ENCODE assay signal across 1 cellular context in genomic region chr2:172226244-172227061, GRCh38.
TF ChIP-seq lines count a peak whose summit lies in the region.

No MANE protein-coding gene starts in this region.

TF ChIP-seq in HepG2, 621 proteins besides CTCF, POLR2A, EP300 and RAD21 (continued from another document and continues in another):
- TF ChIP-seq GMEB1 (CRISPR knock-in tag; IDR thresholded peaks at IDR 0.05; ENCODE audit: borderline replicate concordance) = no peak
- TF ChIP-seq, protein P1, sequence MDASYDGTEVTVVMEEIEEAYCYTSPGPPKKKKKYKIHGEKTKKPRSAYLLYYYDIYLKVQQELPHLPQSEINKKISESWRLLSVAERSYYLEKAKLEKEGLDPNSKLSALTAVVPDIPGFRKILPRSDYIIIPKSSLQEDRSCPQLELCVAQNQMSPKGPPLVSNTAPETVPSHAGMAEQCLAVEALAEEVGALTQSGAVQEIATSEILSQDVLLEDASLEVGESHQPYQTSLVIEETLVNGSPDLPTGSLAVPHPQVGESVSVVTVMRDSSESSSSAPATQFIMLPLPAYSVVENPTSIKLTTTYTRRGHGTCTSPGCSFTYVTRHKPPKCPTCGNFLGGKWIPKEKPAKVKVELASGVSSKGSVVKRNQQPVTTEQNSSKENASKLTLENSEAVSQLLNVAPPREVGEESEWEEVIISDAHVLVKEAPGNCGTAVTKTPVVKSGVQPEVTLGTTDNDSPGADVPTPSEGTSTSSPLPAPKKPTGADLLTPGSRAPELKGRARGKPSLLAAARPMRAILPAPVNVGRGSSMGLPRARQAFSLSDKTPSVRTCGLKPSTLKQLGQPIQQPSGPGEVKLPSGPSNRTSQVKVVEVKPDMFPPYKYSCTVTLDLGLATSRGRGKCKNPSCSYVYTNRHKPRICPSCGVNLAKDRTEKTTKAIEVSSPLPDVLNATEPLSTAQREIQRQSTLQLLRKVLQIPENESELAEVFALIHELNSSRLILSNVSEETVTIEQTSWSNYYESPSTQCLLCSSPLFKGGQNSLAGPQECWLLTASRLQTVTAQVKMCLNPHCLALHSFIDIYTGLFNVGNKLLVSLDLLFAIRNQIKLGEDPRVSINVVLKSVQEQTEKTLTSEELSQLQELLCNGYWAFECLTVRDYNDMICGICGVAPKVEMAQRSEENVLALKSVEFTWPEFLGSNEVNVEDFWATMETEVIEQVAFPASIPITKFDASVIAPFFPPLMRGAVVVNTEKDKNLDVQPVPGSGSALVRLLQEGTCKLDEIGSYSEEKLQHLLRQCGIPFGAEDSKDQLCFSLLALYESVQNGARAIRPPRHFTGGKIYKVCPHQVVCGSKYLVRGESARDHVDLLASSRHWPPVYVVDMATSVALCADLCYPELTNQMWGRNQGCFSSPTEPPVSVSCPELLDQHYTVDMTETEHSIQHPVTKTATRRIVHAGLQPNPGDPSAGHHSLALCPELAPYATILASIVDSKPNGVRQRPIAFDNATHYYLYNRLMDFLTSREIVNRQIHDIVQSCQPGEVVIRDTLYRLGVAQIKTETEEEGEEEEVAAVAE (CRISPR knock-in tag; IDR thresholded peaks at IDR 0.05; ENCODE audit: borderline replicate concordance) = no peak
- TF ChIP-seq ZNF776 (CRISPR knock-in tag; IDR thresholded peaks at IDR 0.05) = no peak
- TF ChIP-seq, protein P2, sequence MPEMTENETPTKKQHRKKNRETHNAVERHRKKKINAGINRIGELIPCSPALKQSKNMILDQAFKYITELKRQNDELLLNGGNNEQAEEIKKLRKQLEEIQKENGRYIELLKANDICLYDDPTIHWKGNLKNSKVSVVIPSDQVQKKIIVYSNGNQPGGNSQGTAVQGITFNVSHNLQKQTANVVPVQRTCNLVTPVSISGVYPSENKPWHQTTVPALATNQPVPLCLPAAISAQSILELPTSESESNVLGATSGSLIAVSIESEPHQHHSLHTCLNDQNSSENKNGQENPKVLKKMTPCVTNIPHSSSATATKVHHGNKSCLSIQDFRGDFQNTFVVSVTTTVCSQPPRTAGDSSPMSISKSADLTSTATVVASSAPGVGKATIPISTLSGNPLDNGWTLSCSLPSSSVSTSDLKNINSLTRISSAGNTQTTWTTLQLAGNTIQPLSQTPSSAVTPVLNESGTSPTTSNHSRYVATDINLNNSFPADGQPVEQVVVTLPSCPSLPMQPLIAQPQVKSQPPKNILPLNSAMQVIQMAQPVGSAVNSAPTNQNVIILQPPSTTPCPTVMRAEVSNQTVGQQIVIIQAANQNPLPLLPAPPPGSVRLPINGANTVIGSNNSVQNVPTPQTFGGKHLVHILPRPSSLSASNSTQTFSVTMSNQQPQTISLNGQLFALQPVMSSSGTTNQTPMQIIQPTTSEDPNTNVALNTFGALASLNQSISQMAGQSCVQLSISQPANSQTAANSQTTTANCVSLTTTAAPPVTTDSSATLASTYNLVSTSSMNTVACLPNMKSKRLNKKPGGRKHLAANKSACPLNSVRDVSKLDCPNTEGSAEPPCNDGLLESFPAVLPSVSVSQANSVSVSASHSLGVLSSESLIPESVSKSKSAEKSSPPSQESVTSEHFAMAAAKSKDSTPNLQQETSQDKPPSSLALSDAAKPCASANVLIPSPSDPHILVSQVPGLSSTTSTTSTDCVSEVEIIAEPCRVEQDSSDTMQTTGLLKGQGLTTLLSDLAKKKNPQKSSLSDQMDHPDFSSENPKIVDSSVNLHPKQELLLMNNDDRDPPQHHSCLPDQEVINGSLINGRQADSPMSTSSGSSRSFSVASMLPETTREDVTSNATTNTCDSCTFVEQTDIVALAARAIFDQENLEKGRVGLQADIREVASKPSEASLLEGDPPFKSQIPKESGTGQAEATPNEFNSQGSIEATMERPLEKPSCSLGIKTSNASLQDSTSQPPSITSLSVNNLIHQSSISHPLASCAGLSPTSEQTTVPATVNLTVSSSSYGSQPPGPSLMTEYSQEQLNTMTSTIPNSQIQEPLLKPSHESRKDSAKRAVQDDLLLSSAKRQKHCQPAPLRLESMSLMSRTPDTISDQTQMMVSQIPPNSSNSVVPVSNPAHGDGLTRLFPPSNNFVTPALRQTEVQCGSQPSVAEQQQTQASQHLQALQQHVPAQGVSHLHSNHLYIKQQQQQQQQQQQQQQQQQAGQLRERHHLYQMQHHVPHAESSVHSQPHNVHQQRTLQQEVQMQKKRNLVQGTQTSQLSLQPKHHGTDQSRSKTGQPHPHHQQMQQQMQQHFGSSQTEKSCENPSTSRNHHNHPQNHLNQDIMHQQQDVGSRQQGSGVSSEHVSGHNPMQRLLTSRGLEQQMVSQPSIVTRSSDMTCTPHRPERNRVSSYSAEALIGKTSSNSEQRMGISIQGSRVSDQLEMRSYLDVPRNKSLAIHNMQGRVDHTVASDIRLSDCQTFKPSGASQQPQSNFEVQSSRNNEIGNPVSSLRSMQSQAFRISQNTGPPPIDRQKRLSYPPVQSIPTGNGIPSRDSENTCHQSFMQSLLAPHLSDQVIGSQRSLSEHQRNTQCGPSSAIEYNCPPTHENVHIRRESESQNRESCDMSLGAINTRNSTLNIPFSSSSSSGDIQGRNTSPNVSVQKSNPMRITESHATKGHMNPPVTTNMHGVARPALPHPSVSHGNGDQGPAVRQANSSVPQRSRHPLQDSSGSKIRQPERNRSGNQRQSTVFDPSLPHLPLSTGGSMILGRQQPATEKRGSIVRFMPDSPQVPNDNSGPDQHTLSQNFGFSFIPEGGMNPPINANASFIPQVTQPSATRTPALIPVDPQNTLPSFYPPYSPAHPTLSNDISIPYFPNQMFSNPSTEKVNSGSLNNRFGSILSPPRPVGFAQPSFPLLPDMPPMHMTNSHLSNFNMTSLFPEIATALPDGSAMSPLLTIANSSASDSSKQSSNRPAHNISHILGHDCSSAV (CRISPR knock-in tag; IDR thresholded peaks at IDR 0.05; ENCODE audit: borderline replicate concordance) = no peak
- no peak for TF ChIP-seq POGZ (CRISPR knock-in tag; IDR thresholded peaks at IDR 0.05)
- TF ChIP-seq, protein P3, sequence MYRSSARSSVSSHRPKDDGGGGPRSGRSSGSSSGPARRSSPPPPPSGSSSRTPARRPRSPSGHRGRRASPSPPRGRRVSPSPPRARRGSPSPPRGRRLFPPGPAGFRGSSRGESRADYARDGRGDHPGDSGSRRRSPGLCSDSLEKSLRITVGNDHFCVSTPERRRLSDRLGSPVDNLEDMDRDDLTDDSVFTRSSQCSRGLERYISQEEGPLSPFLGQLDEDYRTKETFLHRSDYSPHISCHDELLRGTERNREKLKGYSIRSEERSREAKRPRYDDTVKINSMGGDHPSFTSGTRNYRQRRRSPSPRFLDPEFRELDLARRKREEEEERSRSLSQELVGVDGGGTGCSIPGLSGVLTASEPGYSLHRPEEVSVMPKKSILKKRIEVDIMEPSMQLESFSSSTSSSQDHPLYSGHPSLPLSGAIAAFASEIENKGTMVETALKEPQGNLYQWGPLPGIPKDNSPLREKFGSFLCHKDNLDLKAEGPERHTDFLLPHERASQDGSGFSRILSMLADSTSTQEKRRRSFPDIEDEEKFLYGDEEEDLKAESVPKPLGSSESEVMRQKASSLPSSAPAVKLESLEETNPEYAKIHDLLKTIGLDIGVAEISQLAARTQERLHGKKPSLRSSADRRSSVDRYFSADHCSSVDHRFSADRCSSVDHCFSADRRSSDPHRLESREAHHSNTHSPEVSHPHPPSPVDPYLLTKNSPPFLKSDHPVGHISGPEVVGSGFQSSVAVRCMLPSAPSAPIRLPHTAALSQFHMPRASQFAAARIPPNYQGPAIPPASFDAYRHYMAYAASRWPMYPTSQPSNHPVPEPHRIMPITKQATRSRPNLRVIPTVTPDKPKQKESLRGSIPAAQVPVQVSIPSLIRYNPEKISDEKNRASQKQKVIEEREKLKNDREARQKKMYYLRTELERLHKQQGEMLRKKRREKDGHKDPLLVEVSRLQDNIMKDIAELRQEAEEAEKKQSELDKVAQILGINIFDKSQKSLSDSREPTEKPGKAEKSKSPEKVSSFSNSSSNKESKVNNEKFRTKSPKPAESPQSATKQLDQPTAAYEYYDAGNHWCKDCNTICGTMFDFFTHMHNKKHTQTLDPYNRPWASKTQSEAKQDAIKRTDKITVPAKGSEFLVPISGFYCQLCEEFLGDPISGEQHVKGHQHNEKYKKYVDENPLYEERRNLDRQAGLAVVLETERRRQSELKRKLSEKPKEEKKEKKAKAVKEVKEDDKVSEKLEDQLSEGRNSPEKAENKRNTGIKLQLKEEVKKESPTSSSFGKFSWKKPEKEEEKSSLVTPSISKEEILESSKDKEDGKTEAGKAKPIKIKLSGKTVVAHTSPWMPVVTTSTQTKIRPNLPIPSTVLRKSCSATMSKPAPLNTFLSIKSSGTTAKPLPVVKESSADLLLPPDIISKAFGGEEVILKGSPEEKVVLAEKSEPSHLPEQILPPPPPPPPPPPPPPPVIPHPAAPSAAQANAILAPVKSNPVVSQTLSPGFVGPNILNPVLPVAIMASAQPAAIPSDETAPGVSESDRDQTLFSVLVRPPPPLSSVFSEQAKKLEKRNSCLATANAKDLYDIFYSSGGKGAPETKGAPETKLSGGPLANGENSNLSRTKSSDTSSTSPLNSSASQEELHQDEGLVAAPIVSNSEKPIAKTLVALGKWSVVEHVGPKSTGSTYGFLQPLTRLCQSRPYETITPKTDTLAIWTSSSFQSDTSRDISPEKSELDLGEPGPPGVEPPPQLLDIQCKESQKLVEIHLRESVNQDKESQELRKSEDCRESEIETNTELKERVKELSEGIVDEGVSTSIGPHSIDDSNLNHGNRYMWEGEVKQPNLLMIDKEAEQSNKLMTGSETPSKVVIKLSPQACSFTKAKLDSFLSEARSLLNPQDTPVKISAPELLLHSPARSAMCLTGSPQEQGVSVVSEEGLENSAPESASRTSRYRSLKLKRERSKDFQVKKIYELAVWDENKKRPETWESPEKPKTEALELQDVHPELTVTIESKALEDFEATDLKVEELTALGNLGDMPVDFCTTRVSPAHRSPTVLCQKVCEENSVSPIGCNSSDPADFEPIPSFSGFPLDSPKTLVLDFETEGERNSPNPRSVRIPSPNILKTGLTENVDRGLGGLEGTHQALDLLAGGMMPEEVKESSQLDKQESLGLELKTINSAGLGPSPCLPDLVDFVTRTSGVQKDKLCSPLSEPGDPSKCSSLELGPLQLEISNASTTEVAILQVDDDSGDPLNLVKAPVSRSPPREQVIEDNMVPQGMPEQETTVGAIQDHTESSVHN (CRISPR knock-in tag; IDR thresholded peaks at IDR 0.05) = no peak
- no peak for TF ChIP-seq TSC22D2 (CRISPR knock-in tag; IDR thresholded peaks at IDR 0.05; ENCODE audit: borderline replicate concordance)
- TF ChIP-seq, protein P4, sequence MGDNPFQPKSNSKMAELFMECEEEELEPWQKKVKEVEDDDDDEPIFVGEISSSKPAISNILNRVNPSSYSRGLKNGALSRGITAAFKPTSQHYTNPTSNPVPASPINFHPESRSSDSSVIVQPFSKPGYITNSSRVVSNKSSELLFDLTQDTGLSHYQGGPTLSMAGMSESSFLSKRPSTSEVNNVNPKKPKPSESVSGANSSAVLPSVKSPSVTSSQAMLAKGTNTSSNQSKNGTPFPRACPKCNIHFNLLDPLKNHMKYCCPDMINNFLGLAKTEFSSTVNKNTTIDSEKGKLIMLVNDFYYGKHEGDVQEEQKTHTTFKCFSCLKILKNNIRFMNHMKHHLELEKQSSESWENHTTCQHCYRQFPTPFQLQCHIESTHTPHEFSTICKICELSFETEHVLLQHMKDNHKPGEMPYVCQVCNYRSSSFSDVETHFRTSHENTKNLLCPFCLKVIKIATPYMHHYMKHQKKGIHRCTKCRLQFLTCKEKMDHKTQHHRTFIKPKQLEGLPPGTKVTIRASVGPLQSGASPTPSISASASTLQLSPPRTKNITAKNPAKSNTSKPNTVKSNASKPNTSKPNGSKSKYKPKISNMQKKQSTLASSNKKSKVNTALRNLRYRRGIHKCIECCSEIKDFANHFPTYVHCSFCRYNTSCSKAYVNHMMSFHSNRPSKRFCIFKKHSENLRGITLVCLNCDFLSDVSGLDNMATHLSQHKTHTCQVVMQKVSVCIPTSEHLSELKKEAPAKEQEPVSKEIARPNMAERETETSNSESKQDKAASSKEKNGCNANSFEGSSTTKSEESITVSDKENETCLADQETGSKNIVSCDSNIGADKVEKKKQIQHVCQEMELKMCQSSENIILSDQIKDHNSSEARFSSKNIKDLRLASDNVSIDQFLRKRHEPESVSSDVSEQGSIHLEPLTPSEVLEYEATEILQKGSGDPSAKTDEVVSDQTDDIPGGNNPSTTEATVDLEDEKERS (CRISPR knock-in tag; IDR thresholded peaks at IDR 0.05) = no peak
- TF ChIP-seq TBX3 (IDR thresholded peaks at IDR 0.05; ENCODE audit: borderline replicate concordance) = no peak
- TF ChIP-seq SYNCRIP (IDR thresholded peaks at IDR 0.05; ENCODE audit: insufficient read depth, low read depth, low read length) = no peak
- no peak for TF ChIP-seq SP5 (CRISPR knock-in tag; IDR thresholded peaks at IDR 0.05; ENCODE audit: borderline replicate concordance, low read depth)
- no peak for TF ChIP-seq TAF1 (CRISPR knock-in tag; IDR thresholded peaks at IDR 0.05)
- no peak for TF ChIP-seq ZMYM2 (CRISPR knock-in tag; IDR thresholded peaks at IDR 0.05)
- no peak for TF ChIP-seq MBD4 (IDR thresholded peaks at IDR 0.05; ENCODE audit: borderline replicate concordance, low read length)
- TF ChIP-seq, protein P5, sequence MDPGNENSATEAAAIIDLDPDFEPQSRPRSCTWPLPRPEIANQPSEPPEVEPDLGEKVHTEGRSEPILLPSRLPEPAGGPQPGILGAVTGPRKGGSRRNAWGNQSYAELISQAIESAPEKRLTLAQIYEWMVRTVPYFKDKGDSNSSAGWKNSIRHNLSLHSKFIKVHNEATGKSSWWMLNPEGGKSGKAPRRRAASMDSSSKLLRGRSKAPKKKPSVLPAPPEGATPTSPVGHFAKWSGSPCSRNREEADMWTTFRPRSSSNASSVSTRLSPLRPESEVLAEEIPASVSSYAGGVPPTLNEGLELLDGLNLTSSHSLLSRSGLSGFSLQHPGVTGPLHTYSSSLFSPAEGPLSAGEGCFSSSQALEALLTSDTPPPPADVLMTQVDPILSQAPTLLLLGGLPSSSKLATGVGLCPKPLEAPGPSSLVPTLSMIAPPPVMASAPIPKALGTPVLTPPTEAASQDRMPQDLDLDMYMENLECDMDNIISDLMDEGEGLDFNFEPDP (CRISPR knock-in tag; conservative IDR thresholded peaks at IDR 0.05) = no peak
- TF ChIP-seq NCOR1 (IDR thresholded peaks at IDR 0.05; ENCODE audit: borderline replicate concordance, low read length) = peak; percentile 51
- TF ChIP-seq ATF2 (CRISPR knock-in tag; IDR thresholded peaks at IDR 0.05) = 0 out of 2 replicates have a peak, but pooled peaks have one; percentile 21
- TF ChIP-seq NR2F6 (IDR thresholded peaks at IDR 0.05) = no peak
- TF ChIP-seq NR2F6 (CRISPR knock-in tag; IDR thresholded peaks at IDR 0.05) = 0 out of 2 replicates have a peak, but pooled peaks have one; percentile 17
- TF ChIP-seq CCAR2 (optimal IDR thresholded peaks at IDR 0.05; ENCODE audit: low read depth, low read length) = no peak
